9 cellular contexts compared by ENCODE assay signal in the genomic region with DNA sequence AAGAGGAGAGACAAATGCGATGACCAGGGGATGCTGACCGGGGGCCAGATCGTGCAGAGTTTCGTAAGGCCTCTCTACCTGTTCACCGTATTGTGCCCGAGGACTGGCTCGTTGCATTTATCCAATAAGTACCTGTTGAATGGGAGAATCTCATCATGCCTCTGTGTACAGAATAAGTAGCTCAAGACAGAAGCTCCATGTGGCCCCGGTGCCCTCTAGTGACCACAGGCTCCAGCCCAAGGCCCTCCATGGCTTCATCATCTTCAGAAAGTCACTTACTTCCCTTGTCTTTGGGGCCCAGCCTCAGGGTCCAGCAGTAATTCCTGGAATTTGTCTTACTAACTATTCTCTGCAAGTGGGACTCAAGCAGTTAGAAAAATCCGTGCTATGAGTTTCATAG.
DNase-seq lines count a peak whose midpoint lies in the region; ATAC-seq and TF ChIP-seq lines count a peak whose summit lies in the region.
"Had no signal": no experiment of that assay in that cellular context is flagged by ENCODE, and none has a peak within 500 bp of the region (broad histone marks: within the 10 kb centered on the region; RNA-seq: fewer than 3 reads in every experiment).

No MANE protein-coding gene starts in this region.

- H3K9me3 Mint-ChIP-seq in activated naive CD4-positive, alpha-beta T cell treated with anti-CD3 and anti-CD28 coated beads, Interleukin-2, amount 50 U/mL, for 72 hours = no peaks in the 10 kb centered on the region

- TF ChIP-seq CTCF in SK-N-SH (IDR thresholded peaks at IDR 0.05) (peak; percentile 37), retinal pigment epithelial cell (conservative IDR thresholded peaks at IDR 0.05; ENCODE audit: low read depth, low read length) (peak; percentile 47)

- 54% methylated on average over 9 of the region's 9 CpGs for WGBS in SK-N-SH (ENCODE audit: low lambda C conversion rate)

- POLR2A ChIA-PET in HEK293T (lab: Yijun Ruan, JAX) = interaction anchor here (1.0 kb wide), 1 partner anchor 155 kb away, joined by 3 read pairs; no protein-coding TSS in a partner anchor
- POLR2A ChIA-PET in SK-N-SH (lab: Yijun Ruan, JAX) = interaction anchor here (1.1 kb wide), 1 partner anchor 389 kb away, joined by 3 read pairs; no protein-coding TSS in a partner anchor

- no peak overlapping the region for H2AFZ ChIP-seq in SK-N-SH (ENCODE audit: low read depth)

- no peak overlapping the region for H3K4me2 ChIP-seq in SK-N-SH

- DNase-seq in C1 segment of cervical spinal cord (lab: John Stamatoyannopoulos, UW) = peak in 9 of 14 donors; percentile 22 to 54 (median 47)
- DNase-seq in HEK293T (ENCODE audit: extremely low spot score) = peak; percentile 16
- peak; percentile 63 for DNase-seq in SK-N-SH
- DNase-seq in globus pallidus (ENCODE audit: low spot score) = peak; percentile 86
- DNase-seq in retinal pigment epithelial cell (ENCODE audit: low read depth) = no peak
- DNase-seq in NCI-H1694 (lab: John Stamatoyannopoulos, UW) = no peak
- DNase-seq in activated naive CD4-positive, alpha-beta T cell treated with anti-CD3 and anti-CD28 coated beads, Interleukin-2, amount 50 U/mL, for 72 hours (ENCODE audit: low spot score in 2 of 2) = no peak

- H4K20me1 ChIP-seq in SK-N-SH (ENCODE audit: insufficient read depth) = no peaks in the 10 kb centered on the region

- no peak for ATAC-seq in activated naive CD4-positive, alpha-beta T cell treated with anti-CD3 and anti-CD28 coated beads, Interleukin-2, amount 50 U/mL, for 72 hours
- no peak for ATAC-seq in GM19023 (IDR thresholded peaks at IDR 0.05; ENCODE audit: unreplicated experiment)

- no peaks in the 10 kb centered on the region for H3K27me3 ChIP-seq in SK-N-SH (ENCODE audit: insufficient read depth)

- no peak overlapping the region for H3K27ac Mint-ChIP-seq in activated naive CD4-positive, alpha-beta T cell treated with anti-CD3 and anti-CD28 coated beads, Interleukin-2, amount 50 U/mL, for 72 hours

- H3K4me3 ChIP-seq in SK-N-SH (ENCODE audit: low read depth in 2 of 2, low read length in 1 of 2) (no peak overlapping the region), retinal pigment epithelial cell (ENCODE audit: low read length) (no peak overlapping the region)
- H3K4me3 ChIP-seq: HAP-1 had no signal

- CTCF ChIA-PET in HEK293T (lab: Yijun Ruan, JAX) (interaction anchor here (1.0 to 2.8 kb wide), 6 partner anchors 16 to 389 kb away, joined by 3 to 17 read pairs (median 4); no protein-coding TSS in a partner anchor), SK-N-SH (lab: Yijun Ruan, JAX) (interaction anchor here (0.6 to 11.4 kb wide), 46 partner anchors 9 to 423 kb away, joined by 3 to 185 read pairs (median 4); partner anchors contain the start of genes CHN2, CPVL and TRIL)

- TF ChIP-seq RAD21 in SK-N-SH (IDR thresholded peaks at IDR 0.05; ENCODE audit: low read length) = peak; percentile 93

- no peaks in the 10 kb centered on the region for H3K79me2 ChIP-seq in SK-N-SH (ENCODE audit: insufficient read depth)

- H3K27ac ChIP-seq in SK-N-SH (ENCODE audit: low read depth in 2 of 2, low read length in 1 of 2) = no peak overlapping the region

- H3K9me3 ChIP-seq in SK-N-SH = no peaks in the 10 kb centered on the region
- H3K9me3 ChIP-seq: HAP-1 had no signal

- no peaks in the 10 kb centered on the region for H3K36me3 Mint-ChIP-seq in activated naive CD4-positive, alpha-beta T cell treated with anti-CD3 and anti-CD28 coated beads, Interleukin-2, amount 50 U/mL, for 72 hours

- H3F3A ChIP-seq in SK-N-SH (replicated peaks; ENCODE audit: insufficient read depth) = no peaks in the 10 kb centered on the region

- no peaks in the 10 kb centered on the region for H3K36me3 ChIP-seq in SK-N-SH (replicated peaks in 1 of 2; ENCODE audit: control insufficient read depth in 1 of 2, insufficient read depth in 2 of 2, low read length in 1 of 2)
- H3K36me3 ChIP-seq: HAP-1 had no signal

- H3K4me1 ChIP-seq in SK-N-SH (ENCODE audit: control insufficient read depth in 1 of 2, insufficient read depth in 2 of 2, low read depth in 1 of 2, low read length in 1 of 2) = peaks cover 4% of the 10 kb centered on the region in 2 experiments; a peak in 1 of 4 replicates

- no peak for TF ChIP-seq EP300 in SK-N-SH (IDR thresholded peaks at IDR 0.05; ENCODE audit: borderline replicate concordance in 1 of 2, low read depth in 1 of 2, low read length in 1 of 2)

- no peaks in the 10 kb centered on the region for H3K9me2 ChIP-seq in SK-N-SH

- no peak overlapping the region for H3K9ac ChIP-seq in SK-N-SH

TF ChIP-seq in HEK293T, 16 proteins besides CTCF, POLR2A, EP300 and RAD21:
- no peak for TF ChIP-seq BHLHE40 (IDR thresholded peaks at IDR 0.05; ENCODE audit: borderline replicate concordance)
- TF ChIP-seq FOXM1 (IDR thresholded peaks at IDR 0.05; ENCODE audit: borderline replicate concordance) = no peak
- TF ChIP-seq L3MBTL2 (conservative IDR thresholded peaks at IDR 0.05) = no peak
- TF ChIP-seq TARDBP (IDR thresholded peaks at IDR 0.05) = no peak
- no peak for TF ChIP-seq ELF4 (IDR thresholded peaks at IDR 0.05)
- no peak for TF ChIP-seq CTBP1 (IDR thresholded peaks at IDR 0.05; ENCODE audit: borderline replicate concordance)
- TF ChIP-seq SUZ12 (IDR thresholded peaks at IDR 0.05) = no peak
- no peak for TF ChIP-seq FOXA1 (IDR thresholded peaks at IDR 0.05)
- no peak for TF ChIP-seq HDGF (IDR thresholded peaks at IDR 0.05; ENCODE audit: borderline replicate concordance)
- TF ChIP-seq SP1 (IDR thresholded peaks at IDR 0.05) = no peak
- TF ChIP-seq FOXK2 (IDR thresholded peaks at IDR 0.05) = no peak
- no peak for TF ChIP-seq ARNT (IDR thresholded peaks at IDR 0.05)
- TF ChIP-seq PKNOX1 (IDR thresholded peaks at IDR 0.05) = no peak
- TF ChIP-seq NFRKB (IDR thresholded peaks at IDR 0.05) = no peak
- no peak for TF ChIP-seq LEF1 (IDR thresholded peaks at IDR 0.05; ENCODE audit: borderline replicate concordance)
- no peak for TF ChIP-seq ZNF384 (IDR thresholded peaks at IDR 0.05)

TF ChIP-seq in SK-N-SH, 30 proteins besides CTCF, POLR2A, EP300 and RAD21:
- TF ChIP-seq SMC3 (IDR thresholded peaks at IDR 0.05; ENCODE audit: low read depth, low read length) (peak; percentile 84), MXI1 (IDR thresholded peaks at IDR 0.05; ENCODE audit: low read depth, low read length) (0 out of 2 replicates have a peak, but pooled peaks have one; percentile 26), GABPA (IDR thresholded peaks at IDR 0.05; ENCODE audit: low read depth) (no peak), ZBTB33 (IDR thresholded peaks at IDR 0.05; ENCODE audit: borderline replicate concordance, low read depth) (no peak), NFIC (IDR thresholded peaks at IDR 0.05; ENCODE audit: borderline replicate concordance) (no peak), RCOR1 (IDR thresholded peaks at IDR 0.05; ENCODE audit: low read length) (no peak), EZH2phosphoT487 (IDR thresholded peaks at IDR 0.05; ENCODE audit: borderline replicate concordance, low read depth) (no peak), RFX5 (IDR thresholded peaks at IDR 0.05; ENCODE audit: low read length) (no peak), FOXJ3 (CRISPR knock-in tag; IDR thresholded peaks at IDR 0.05) (no peak), JUND (IDR thresholded peaks at IDR 0.05) (no peak), RXRA (IDR thresholded peaks at IDR 0.05; ENCODE audit: borderline replicate concordance, low read depth) (no peak)
- TF ChIP-seq, protein P1, sequence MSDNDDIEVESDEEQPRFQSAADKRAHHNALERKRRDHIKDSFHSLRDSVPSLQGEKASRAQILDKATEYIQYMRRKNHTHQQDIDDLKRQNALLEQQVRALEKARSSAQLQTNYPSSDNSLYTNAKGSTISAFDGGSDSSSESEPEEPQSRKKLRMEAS (IDR thresholded peaks at IDR 0.05; ENCODE audit: low read depth) = no peak
- TF ChIP-seq, protein P2, sequence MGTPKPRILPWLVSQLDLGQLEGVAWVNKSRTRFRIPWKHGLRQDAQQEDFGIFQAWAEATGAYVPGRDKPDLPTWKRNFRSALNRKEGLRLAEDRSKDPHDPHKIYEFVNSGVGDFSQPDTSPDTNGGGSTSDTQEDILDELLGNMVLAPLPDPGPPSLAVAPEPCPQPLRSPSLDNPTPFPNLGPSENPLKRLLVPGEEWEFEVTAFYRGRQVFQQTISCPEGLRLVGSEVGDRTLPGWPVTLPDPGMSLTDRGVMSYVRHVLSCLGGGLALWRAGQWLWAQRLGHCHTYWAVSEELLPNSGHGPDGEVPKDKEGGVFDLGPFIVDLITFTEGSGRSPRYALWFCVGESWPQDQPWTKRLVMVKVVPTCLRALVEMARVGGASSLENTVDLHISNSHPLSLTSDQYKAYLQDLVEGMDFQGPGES (IDR thresholded peaks at IDR 0.05; ENCODE audit: low read depth, low read length) = no peak
- TF ChIP-seq, protein P3, sequence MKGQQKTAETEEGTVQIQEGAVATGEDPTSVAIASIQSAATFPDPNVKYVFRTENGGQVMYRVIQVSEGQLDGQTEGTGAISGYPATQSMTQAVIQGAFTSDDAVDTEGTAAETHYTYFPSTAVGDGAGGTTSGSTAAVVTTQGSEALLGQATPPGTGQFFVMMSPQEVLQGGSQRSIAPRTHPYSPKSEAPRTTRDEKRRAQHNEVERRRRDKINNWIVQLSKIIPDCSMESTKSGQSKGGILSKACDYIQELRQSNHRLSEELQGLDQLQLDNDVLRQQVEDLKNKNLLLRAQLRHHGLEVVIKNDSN (IDR thresholded peaks at IDR 0.05; ENCODE audit: borderline replicate concordance, low read depth) = no peak
TF ChIP-seq in SK-N-SH: peak in this region for 2.

Comparison
In these comparisons a context has a peak if more than half of its experiments do, and no peak if none do; other contexts are left out.
1. DNase-seq: peak in C1 segment of cervical spinal cord (9 of 14), HEK293T (single experiment), SK-N-SH (single experiment) and globus pallidus (single experiment); none in retinal pigment epithelial cell (single experiment), NCI-H1694 (single experiment) and activated naive CD4-positive, alpha-beta T cell treated with anti-CD3 and anti-CD28 coated beads, Interleukin-2, amount 50 U/mL, for 72 hours (0 of 2).